Comparison of ENCODE assay signal across 1 cellular context in genomic region chr4:125104616-125105015, GRCh38.
TF ChIP-seq lines count a peak whose summit lies in the region.

No MANE protein-coding gene starts in this region.

TF ChIP-seq in IMR-90, 13 proteins besides CTCF, POLR2A, EP300 and RAD21 (continued from another document):
- no peak for TF ChIP-seq ELK1 (IDR thresholded peaks at IDR 0.05; ENCODE audit: borderline replicate concordance, low read depth, low read length)
- TF ChIP-seq CHD1 (IDR thresholded peaks at IDR 0.05; ENCODE audit: low read depth, low read length) = no peak
- no peak for TF ChIP-seq USF2 (IDR thresholded peaks at IDR 0.05; ENCODE audit: low read depth, low read length)
- no peak for TF ChIP-seq SMC3 (IDR thresholded peaks at IDR 0.05; ENCODE audit: low read depth, low read length)
- no peak for TF ChIP-seq MAFK (IDR thresholded peaks at IDR 0.05; ENCODE audit: low read depth, low read length)
- no peak for TF ChIP-seq RCOR1 (IDR thresholded peaks at IDR 0.05; ENCODE audit: insufficient replicate concordance, low read length)
- TF ChIP-seq CEBPB (IDR thresholded peaks at IDR 0.05; ENCODE audit: low read depth, low read length) = no peak
